In genomic region chr3:71979155-71979554, GRCh38 we compare ENCODE assay signal across 1 cellular context.
TF ChIP-seq lines count a peak whose summit lies in the region.

No MANE protein-coding gene starts in this region.

TF ChIP-seq in GM12878, 131 proteins besides CTCF, POLR2A, EP300 and RAD21 (continued from another document):
- no peak for TF ChIP-seq ZBTB4 (CRISPR knock-in tag; IDR thresholded peaks at IDR 0.05)
- no peak for TF ChIP-seq MAX (IDR thresholded peaks at IDR 0.05; ENCODE audit: low read depth, low read length)
- no peak for TF ChIP-seq LARP7 (IDR thresholded peaks at IDR 0.05)
- TF ChIP-seq NFYA (IDR thresholded peaks at IDR 0.05; ENCODE audit: borderline replicate concordance, low read depth, low read length), result no peak
- no peak for TF ChIP-seq POU2F2 (IDR thresholded peaks at IDR 0.05; ENCODE audit: borderline replicate concordance, low read depth, low read length)
